Comparison of ENCODE assay signal across 10 cellular contexts in the genomic region with DNA sequence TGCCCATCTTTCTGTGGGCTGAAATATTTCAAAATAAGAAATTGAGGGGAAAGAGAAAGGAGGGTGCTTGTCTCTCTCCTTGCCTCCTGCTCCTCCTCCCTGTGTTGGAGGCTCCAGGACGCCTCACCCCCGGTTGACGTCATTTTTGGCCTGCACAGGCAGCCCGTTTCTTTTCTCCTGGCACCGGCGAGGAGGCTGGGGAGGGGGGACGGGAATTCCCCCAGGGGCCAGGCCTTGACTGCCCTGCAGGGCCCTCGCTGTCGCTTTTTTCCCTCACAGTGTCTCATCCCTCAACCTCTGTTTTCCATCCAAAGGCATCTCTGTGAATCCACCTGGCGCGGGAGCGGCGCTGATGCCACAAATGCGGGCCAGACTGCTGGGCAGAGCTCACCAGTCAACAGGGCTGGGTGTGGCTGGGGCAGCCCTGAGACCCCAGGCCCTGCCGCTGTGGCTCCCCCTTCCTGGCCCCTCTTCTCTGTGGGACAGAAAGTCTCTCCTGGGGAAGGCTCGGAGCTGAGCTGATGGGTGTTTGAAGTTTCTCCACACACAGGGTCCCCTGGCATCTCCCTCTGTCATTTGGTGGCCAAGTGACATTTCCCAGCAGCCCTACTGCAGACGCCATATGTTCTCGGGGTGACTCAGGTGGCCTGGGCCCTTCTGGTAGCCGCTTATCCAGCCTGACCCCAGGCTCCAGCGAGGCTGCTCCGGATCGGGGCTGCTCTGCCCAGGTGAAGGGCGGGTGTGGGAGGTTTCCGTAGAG. TPM values are rescaled to one million over a fixed set of nuclear protein-coding genes. Genes with fewer than 3 reads are reported as not detected.
DNase-seq lines count a peak whose midpoint lies in the region; ATAC-seq and TF ChIP-seq lines count a peak whose summit lies in the region.
"Had no signal": no experiment of that assay in that cellular context is flagged by ENCODE, and none has a peak within 500 bp of the region (broad histone marks: within the 10 kb centered on the region; RNA-seq: fewer than 3 reads in every experiment).

No MANE protein-coding gene starts in this region.

- H3K9ac ChIP-seq in SK-N-MC (ENCODE audit: insufficient read length) (no peak overlapping the region), rectal smooth muscle tissue (ENCODE audit: low read length) (no peak overlapping the region)
- H3K9ac ChIP-seq: KMS-11 had no signal

- 0 out of 2 replicates have a peak overlapping the region, but pooled peaks have one; percentile 25 for H3K27ac ChIP-seq in SK-N-MC
- H3K27ac ChIP-seq in rectal smooth muscle tissue (ENCODE audit: low read depth, low read length), result peak overlapping the region; percentile 22
- H3K27ac ChIP-seq: KMS-11 had no signal

- peak; percentile 64 for DNase-seq in EL
- no peak for DNase-seq in SK-N-MC (ENCODE audit: low read depth, low spot score)
- peak; percentile 62 for DNase-seq in fibroblast of the aortic adventitia (ENCODE audit: low read depth)
- no peak for DNase-seq in sciatic nerve (ENCODE audit: low spot score)
- DNase-seq in SHP77 (lab: John Stamatoyannopoulos, UW), result no peak
- DNase-seq in nephron progenitor cell, result no peak
- DNase-seq in stimulated activated CD4-positive, alpha-beta T cell treated with anti-CD3 and anti-CD28 coated beads, Interleukin-2, amount 100 ng/mL, for 24 hours, result no peak
- DNase-seq: activated CD4-positive, CD25-positive, alpha-beta regulatory T cell treated with anti-CD3 and anti-CD28 coated beads, Interleukin-2, amount 50 U/mL, for 72 hours had no signal

- intact Hi-C loops in sciatic nerve (cut with DNase I), result no loop called here

- H3K36me3 ChIP-seq in SK-N-MC (ENCODE audit: insufficient read depth, low read length) (no peaks in the 10 kb centered on the region), rectal smooth muscle tissue (ENCODE audit: control insufficient read depth, insufficient read depth, low read length) (no peaks in the 10 kb centered on the region)

- TF ChIP-seq CTCF in fibroblast of the aortic adventitia (IDR thresholded peaks at IDR 0.05; ENCODE audit: insufficient read depth, low read length) (no peak), nephron progenitor cell (IDR thresholded peaks at IDR 0.05) (no peak)

- H3K9me3 ChIP-seq in SK-N-MC (ENCODE audit: low read depth, low read length), result no peaks in the 10 kb centered on the region

- H3K27me3 ChIP-seq in rectal smooth muscle tissue (ENCODE audit: control insufficient read depth, insufficient read depth, low read length), result no peaks in the 10 kb centered on the region

- no peaks in the 10 kb centered on the region for H3K27me3 Mint-ChIP-seq in nephron progenitor cell (ENCODE audit: low read depth, poor library complexity)

- peaks cover 18% of the 10 kb centered on the region for H3K4me1 ChIP-seq in rectal smooth muscle tissue (ENCODE audit: control insufficient read depth, insufficient read depth, low read length)

- H3K36me3 Mint-ChIP-seq in nephron progenitor cell (ENCODE audit: low read depth), result no peaks in the 10 kb centered on the region

- H3K4me3 Mint-ChIP-seq in nephron progenitor cell, result no peak overlapping the region

- peaks cover 36% of the 10 kb centered on the region for H3K4me1 Mint-ChIP-seq in nephron progenitor cell

- H3K27ac Mint-ChIP-seq in nephron progenitor cell, result no peak overlapping the region

- H3K9me3 Mint-ChIP-seq in nephron progenitor cell, result no peaks in the 10 kb centered on the region

- no peak for ATAC-seq in sciatic nerve

- H3K4me3 ChIP-seq in SK-N-MC (no peak overlapping the region), fibroblast of the aortic adventitia (ENCODE audit: low read depth, low read length) (no peak overlapping the region), rectal smooth muscle tissue (ENCODE audit: low read length) (no peak overlapping the region)

RNA-seq across cellular contexts. Expression of gene CENPX, which starts 16.0 kb away (rescaled TPM):
- total RNA-seq in fibroblast of the aortic adventitia (ENCODE audit: low replicate concordance) (27.6 and 41.8 TPM in 2 replicates), sciatic nerve (33.6 TPM)

RNA-seq across cellular contexts. Expression of gene LRRC45, which starts 16.5 kb away (rescaled TPM):
- total RNA-seq in fibroblast of the aortic adventitia (ENCODE audit: low replicate concordance), result 15.5 and 22.0 TPM in 2 replicates
- total RNA-seq in sciatic nerve, result 8.6 TPM

RNA-seq across cellular contexts. Expression of gene RAC3, which starts 24.8 kb away (rescaled TPM):
- total RNA-seq in fibroblast of the aortic adventitia (ENCODE audit: low replicate concordance) (6.2 and 13.5 TPM in 2 replicates), sciatic nerve (4.0 TPM)

RNA-seq across cellular contexts. Expression of gene ASPSCR1, which starts 29.2 kb away (rescaled TPM):
- total RNA-seq in fibroblast of the aortic adventitia (ENCODE audit: low replicate concordance), result 23.6 and 37.0 TPM in 2 replicates
- total RNA-seq in sciatic nerve, result 32.5 TPM

RNA-seq across cellular contexts. Expression of gene DCXR, which starts 30.8 kb away (rescaled TPM):
- total RNA-seq in fibroblast of the aortic adventitia (ENCODE audit: low replicate concordance), result 29.3 and 101 TPM in 2 replicates
- total RNA-seq in sciatic nerve, result 80.0 TPM

Comparison
In these comparisons a context has a peak if more than half of its experiments do, and no peak if none do; other contexts are left out.
1. DNase-seq: peak in EL (single experiment) and fibroblast of the aortic adventitia (single experiment); none in SK-N-MC (single experiment), sciatic nerve (single experiment), SHP77 (0 of 2), nephron progenitor cell (single experiment) and stimulated activated CD4-positive, alpha-beta T cell treated with anti-CD3 and anti-CD28 coated beads, Interleukin-2, amount 100 ng/mL, for 24 hours (0 of 2).